In the genomic region with DNA sequence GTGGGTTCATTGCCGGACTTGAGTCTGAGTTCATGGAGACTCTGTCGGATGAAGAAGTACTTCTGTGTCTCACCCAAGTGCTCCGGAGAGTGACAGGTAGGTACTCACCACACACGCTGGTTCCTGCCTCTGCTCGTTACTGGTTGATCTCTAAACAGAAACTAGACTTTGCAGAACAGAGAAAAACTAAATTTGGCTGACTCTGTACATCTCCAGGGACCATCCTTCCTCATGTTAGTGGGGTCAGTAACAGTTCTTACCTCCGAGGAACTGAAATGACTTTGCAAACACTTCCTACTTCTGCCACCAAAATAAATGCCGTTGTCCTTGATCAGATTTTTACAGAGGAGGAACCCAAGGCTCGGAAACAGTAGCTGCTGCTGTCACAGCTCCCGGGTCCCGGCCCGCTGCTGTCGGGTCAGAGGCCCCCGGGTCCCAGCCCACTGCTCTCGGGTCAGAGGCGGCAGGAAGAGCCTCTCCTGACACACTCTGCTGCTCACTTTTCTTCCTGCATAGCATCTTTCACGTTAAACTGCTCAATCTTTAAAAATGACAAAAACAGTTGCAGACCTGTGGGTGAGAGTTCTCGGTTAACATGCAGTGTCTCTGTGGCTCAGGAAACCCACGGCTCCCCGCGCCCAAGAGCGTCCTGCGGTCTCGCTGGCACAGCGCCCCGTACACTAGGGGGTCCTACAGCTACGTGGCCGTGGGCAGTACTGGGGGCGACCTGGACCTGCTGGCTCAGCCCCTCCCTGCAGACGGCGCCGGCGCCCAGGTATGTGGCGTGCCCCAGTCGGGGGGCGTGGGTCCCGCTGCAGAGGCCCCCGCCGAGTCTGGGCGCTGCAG, we compare ENCODE assay signal across 9 cellular contexts. TPM values are rescaled to one million over a fixed set of nuclear protein-coding genes. Genes with fewer than 3 reads are reported as not detected.
DNase-seq lines count a peak whose midpoint lies in the region; ATAC-seq and TF ChIP-seq lines count a peak whose summit lies in the region.
"Had no signal": no experiment of that assay in that cellular context is flagged by ENCODE, and none has a peak within 500 bp of the region (broad histone marks: within the 10 kb centered on the region; RNA-seq: fewer than 3 reads in every experiment).

No MANE protein-coding gene starts in this region.

- H3K36me3 Mint-ChIP-seq in activated naive CD8-positive, alpha-beta T cell treated with anti-CD3 and anti-CD28 coated beads, Interleukin-2, amount 10 ng/mL, durations not matched to agents 7 days and 5 days = peaks cover 2% of the 10 kb centered on the region

- POLR2A ChIA-PET in activated naive CD8-positive, alpha-beta T cell treated with anti-CD3 and anti-CD28 coated beads, Interleukin-2, amount 10 ng/mL, durations not matched to agents 7 days and 5 days (lab: Charles Lee) = interaction anchor here (0.6 to 3.7 kb wide), 6 partner anchors 8 to 130 kb away, joined by 3 to 18 read pairs (median 8); partner anchors contain the start of genes ECHS1, FUOM and PAOX

- peak overlapping the region; percentile 85 for H3K4me3 Mint-ChIP-seq in activated naive CD8-positive, alpha-beta T cell treated with anti-CD3 and anti-CD28 coated beads, Interleukin-2, amount 10 ng/mL, durations not matched to agents 7 days and 5 days

- no peak for TF ChIP-seq POLR2A in vagina (IDR thresholded peaks at IDR 0.05)

- H3K36me3 ChIP-seq in vagina = peaks cover 0 to 2% of the 10 kb centered on the region in 2 donors

- H3K4me1 ChIP-seq in vagina = peaks cover 6% of the 10 kb centered on the region

- intact Hi-C loops in vagina (cut with DNase I) = no loop called here

- DNase-seq in NCI-H69 (lab: John Stamatoyannopoulos, UW) (peak; percentile 44), vagina (ENCODE audit: extremely low spot score in 2 of 2) (no peak), T-helper 9 cell (no peak), NCI-H1417 treated with DMSO at 0.1 percent for 48 hours (lab: John Stamatoyannopoulos, UW) (no peak)
- DNase-seq in activated naive CD8-positive, alpha-beta T cell treated with anti-CD3 and anti-CD28 coated beads, Interleukin-2, amount 10 ng/mL, durations not matched to agents 7 days and 5 days = peak; percentile 64
- DNase-seq in stimulated activated naive CD8-positive, alpha-beta T cell treated with anti-CD3 and anti-CD28 coated beads, Interleukin-15, Interleukin-2, amounts not matched to agents 100 U/mL and 50 U/mL, for 24 hours = peak; percentile 44

- H3K27me3 ChIP-seq in vagina = no peaks in the 10 kb centered on the region
- H3K27me3 ChIP-seq: SJSA1 had no signal

- no peaks in the 10 kb centered on the region for H3K27me3 Mint-ChIP-seq in activated naive CD8-positive, alpha-beta T cell treated with anti-CD3 and anti-CD28 coated beads, Interleukin-2, amount 10 ng/mL, durations not matched to agents 7 days and 5 days

- H3K27ac Mint-ChIP-seq in activated naive CD8-positive, alpha-beta T cell treated with anti-CD3 and anti-CD28 coated beads, Interleukin-2, amount 10 ng/mL, durations not matched to agents 7 days and 5 days = peak overlapping the region; percentile 99

- TF ChIP-seq CTCF in vagina (IDR thresholded peaks at IDR 0.05) = no peak

- ATAC-seq in GM18867 (IDR thresholded peaks at IDR 0.05; ENCODE audit: unreplicated experiment) (peak; percentile 82), HG02610 (IDR thresholded peaks at IDR 0.05; ENCODE audit: unreplicated experiment) (peak; percentile 82)
- peak; percentile 59 for ATAC-seq in activated naive CD8-positive, alpha-beta T cell treated with anti-CD3 and anti-CD28 coated beads, Interleukin-2, amount 10 ng/mL, durations not matched to agents 7 days and 5 days (ENCODE audit: low read depth)
- ATAC-seq in stimulated activated naive CD8-positive, alpha-beta T cell treated with anti-CD3 and anti-CD28 coated beads, Interleukin-15, Interleukin-2, amounts not matched to agents 100 U/mL and 50 U/mL, for 24 hours = peak; percentile 21

- H3K4me1 Mint-ChIP-seq in activated naive CD8-positive, alpha-beta T cell treated with anti-CD3 and anti-CD28 coated beads, Interleukin-2, amount 10 ng/mL, durations not matched to agents 7 days and 5 days = peaks cover 31% of the 10 kb centered on the region

- no peak overlapping the region for H3K27ac ChIP-seq in vagina
- H3K27ac ChIP-seq: SJSA1 had no signal

- no peaks in the 10 kb centered on the region for H3K9me3 Mint-ChIP-seq in activated naive CD8-positive, alpha-beta T cell treated with anti-CD3 and anti-CD28 coated beads, Interleukin-2, amount 10 ng/mL, durations not matched to agents 7 days and 5 days

- peak overlapping the region in 1 of 2 donors; percentile 16 for H3K4me3 ChIP-seq in vagina
- H3K4me3 ChIP-seq: SJSA1 had no signal

- H3K9me3 ChIP-seq in vagina = no peaks in the 10 kb centered on the region
- H3K9me3 ChIP-seq: SJSA1 had no signal

RNA-seq across cellular contexts. Expression of gene MTG1, which starts 4.8 kb away (rescaled TPM):
- total RNA-seq in activated naive CD8-positive, alpha-beta T cell treated with anti-CD3 and anti-CD28 coated beads, Interleukin-2, amount 10 ng/mL, durations not matched to agents 7 days and 5 days = 10 to 100 TPM; 53.7 to 56.6 TPM
- 57.5 TPM for total RNA-seq in vagina

RNA-seq across cellular contexts. Expression of gene PAOX, which starts 10.1 kb away (rescaled TPM):
- 1 to 10 TPM; 7.2 to 9.9 TPM for total RNA-seq in activated naive CD8-positive, alpha-beta T cell treated with anti-CD3 and anti-CD28 coated beads, Interleukin-2, amount 10 ng/mL, durations not matched to agents 7 days and 5 days
- 16.9 TPM for total RNA-seq in vagina

RNA-seq across cellular contexts. Expression of gene ECHS1, which starts 16.0 kb away (rescaled TPM):
- total RNA-seq in activated naive CD8-positive, alpha-beta T cell treated with anti-CD3 and anti-CD28 coated beads, Interleukin-2, amount 10 ng/mL, durations not matched to agents 7 days and 5 days = 10 to 100 TPM; 33.5 to 36.1 TPM
- 45.4 TPM for total RNA-seq in vagina

RNA-seq across cellular contexts. Expression of gene FUOM, which starts 31.4 kb away (rescaled TPM):
- total RNA-seq in activated naive CD8-positive, alpha-beta T cell treated with anti-CD3 and anti-CD28 coated beads, Interleukin-2, amount 10 ng/mL, durations not matched to agents 7 days and 5 days = 10 to 100 TPM; 15.4 to 17.3 TPM
- total RNA-seq in vagina = 54.0 TPM

RNA-seq across cellular contexts. Expression of gene SPRN, which starts 35.2 kb away (rescaled TPM):
- total RNA-seq in activated naive CD8-positive, alpha-beta T cell treated with anti-CD3 and anti-CD28 coated beads, Interleukin-2, amount 10 ng/mL, durations not matched to agents 7 days and 5 days = not detected
- total RNA-seq in vagina = not detected
- total RNA-seq: SJSA1 had no signal

Comparison
In these comparisons a context has a peak if more than half of its experiments do, and no peak if none do; other contexts are left out.
1. ATAC-seq: peak in every context shown above with its lines; median percentile 82 in GM18867; 82 in HG02610; 59 in activated naive CD8-positive, alpha-beta T cell treated with anti-CD3 and anti-CD28 coated beads, Interleukin-2, amount 10 ng/mL, durations not matched to agents 7 days and 5 days; 21 in stimulated activated naive CD8-positive, alpha-beta T cell treated with anti-CD3 and anti-CD28 coated beads, Interleukin-15, Interleukin-2, amounts not matched to agents 100 U/mL and 50 U/mL, for 24 hours.
2. DNase-seq: peak in NCI-H69 (single experiment), activated naive CD8-positive, alpha-beta T cell treated with anti-CD3 and anti-CD28 coated beads, Interleukin-2, amount 10 ng/mL, durations not matched to agents 7 days and 5 days (single experiment) and stimulated activated naive CD8-positive, alpha-beta T cell treated with anti-CD3 and anti-CD28 coated beads, Interleukin-15, Interleukin-2, amounts not matched to agents 100 U/mL and 50 U/mL, for 24 hours (single experiment); none in vagina (0 of 2), T-helper 9 cell (single experiment) and NCI-H1417 treated with DMSO at 0.1 percent for 48 hours (single experiment).